Comparison of ENCODE assay signal across 13 cellular contexts in the genomic region with DNA sequence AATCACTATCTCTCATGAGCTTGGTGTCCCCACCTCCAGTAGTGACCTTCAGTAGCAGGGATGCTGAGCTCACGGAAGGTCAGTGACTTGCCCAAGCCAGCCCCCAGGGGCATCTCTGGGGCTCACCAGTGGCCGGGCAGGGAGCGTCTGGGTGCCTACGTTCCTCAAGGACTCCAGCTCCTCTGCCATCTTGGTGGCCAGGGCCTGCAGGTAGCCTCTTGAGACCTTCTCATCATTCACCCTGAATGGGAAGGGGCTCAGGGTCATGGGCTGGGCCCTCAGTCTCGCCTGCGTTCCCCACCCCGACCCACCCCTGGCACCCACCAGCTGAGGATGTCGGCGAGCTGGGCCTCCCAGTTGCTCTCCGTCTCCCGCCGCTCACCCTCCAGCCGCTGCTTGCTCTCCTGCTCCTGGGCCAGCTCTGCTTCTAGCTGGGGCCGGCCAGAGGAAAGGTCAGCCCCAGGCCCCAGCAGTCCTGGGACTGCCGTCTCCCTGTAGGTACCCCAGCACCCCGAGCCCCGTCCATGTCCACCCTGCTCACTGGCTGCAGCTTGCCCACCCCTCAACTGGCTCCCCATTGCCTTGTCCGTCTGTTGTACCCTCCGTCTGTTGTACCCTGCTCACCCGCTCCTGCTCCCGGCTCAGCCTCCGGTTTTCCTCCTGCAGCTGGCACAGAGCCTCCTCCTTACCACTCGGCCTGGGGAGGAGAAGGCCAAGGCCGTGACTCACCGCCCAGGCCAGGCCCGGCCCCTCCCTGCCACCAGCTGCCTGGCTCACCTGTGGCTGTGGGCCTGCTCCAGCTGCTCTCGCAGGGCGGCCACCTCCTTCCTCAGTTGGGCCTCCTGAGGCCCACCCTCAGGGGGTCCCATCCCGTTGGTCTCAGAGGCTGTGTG. TPM values are rescaled to one million over a fixed set of nuclear protein-coding genes. Genes with fewer than 3 reads are reported as not detected.
DNase-seq lines count a peak whose midpoint lies in the region; ATAC-seq and TF ChIP-seq lines count a peak whose summit lies in the region.
"Had no signal": no experiment of that assay in that cellular context is flagged by ENCODE, and none has a peak within 500 bp of the region (broad histone marks: within the 10 kb centered on the region; RNA-seq: fewer than 3 reads in every experiment).

No MANE protein-coding gene starts in this region.

- no peak for DNase-seq in HCT116 (ENCODE audit: low read depth, low spot score)
- DNase-seq in RWPE1 (ENCODE audit: low spot score), result peak; percentile 90
- peak; percentile 49 to 70 for DNase-seq in foreskin keratinocyte
- peak in 1 of 2 donors; percentile 62 for DNase-seq in suprapubic skin (ENCODE audit: low spot score in 2 of 2)
- no peak for DNase-seq in foreskin fibroblast
- DNase-seq in NCI-H1436 treated with DMSO at 0.1 percent for 48 hours (lab: John Stamatoyannopoulos, UW), result no peak
- DNase-seq: amniotic stem cell, DMS153, hippocampal formation, NCI-H446, WERI-Rb-1 had no signal

- TF ChIP-seq POLR2A in HCT116 (IDR thresholded peaks at IDR 0.05; ENCODE audit: borderline replicate concordance, extremely low read depth, insufficient read depth, insufficient read length) (no peak), suprapubic skin (IDR thresholded peaks at IDR 0.05) (no peak)

- H3K79me2 ChIP-seq in HCT116 (ENCODE audit: insufficient read depth, low read length), result no peaks in the 10 kb centered on the region

- TF ChIP-seq CTCF in HCT116 (IDR thresholded peaks at IDR 0.05 in 2 of 3, conservative IDR thresholded peaks at IDR 0.05 in 1 of 3; ENCODE audit: borderline replicate concordance in 1 of 3, insufficient read depth in 1 of 3, low read depth in 2 of 3, low read length in 2 of 3) (no peak), RWPE1 (conservative IDR thresholded peaks at IDR 0.05; ENCODE audit: low read depth) (no peak), foreskin keratinocyte (conservative IDR thresholded peaks at IDR 0.05) (no peak), suprapubic skin (IDR thresholded peaks at IDR 0.05) (no peak), foreskin fibroblast (IDR thresholded peaks at IDR 0.05; ENCODE audit: low read depth, low read length) (no peak)

- ATAC-seq in HCT116 (peak; percentile 97), foreskin keratinocyte (peak; percentile 87), HG02884 (IDR thresholded peaks at IDR 0.05; ENCODE audit: unreplicated experiment) (no peak)

- 65% methylated on average over 12 of the region's 29 CpGs for WGBS in suprapubic skin

- TF ChIP-seq RAD21 in HCT116 (IDR thresholded peaks at IDR 0.05; ENCODE audit: low read depth), result no peak

- no peaks in the 10 kb centered on the region for H3K9me2 ChIP-seq in HCT116 (ENCODE audit: insufficient read depth)

- H3K4me3 ChIP-seq in HCT116 (replicated peaks in 1 of 2; ENCODE audit: low read depth in 1 of 2, low read length in 2 of 2) (0 out of 4 replicates have a peak overlapping the region, but pooled peaks of 1 of the 2 experiments have one; percentile 13), suprapubic skin (no peak overlapping the region), foreskin fibroblast (ENCODE audit: low read depth in 1 of 2, low read length in 2 of 2) (no peak overlapping the region)
- H3K4me3 ChIP-seq: right atrium auricular region had no signal

- H3K9ac ChIP-seq in HCT116 (ENCODE audit: low read length), result peak overlapping the region; percentile 54; the same call in 1 of the 2 replicates

- CTCF ChIA-PET in HCT116 (lab: Charles Lee) (interaction anchor here (2.1 kb wide), 1 partner anchor 9 kb away, joined by 9 read pairs; the partner anchor contains the start of gene CDC42BPG), RWPE1 (lab: Yijun Ruan, JAX) (interaction anchor here (0.6 to 0.7 kb wide), 2 partner anchors 31 to 40 kb away, joined by 3 to 4 read pairs; no protein-coding TSS in a partner anchor)

- H3K4me2 ChIP-seq in HCT116 (ENCODE audit: low read length), result peak overlapping the region; percentile 79

- H3K27me3 ChIP-seq in HCT116 (ENCODE audit: insufficient read depth, low read length) (no peaks in the 10 kb centered on the region), foreskin keratinocyte (no peaks in the 10 kb centered on the region), suprapubic skin (no peaks in the 10 kb centered on the region)
- H3K27me3 ChIP-seq: right atrium auricular region had no signal

- no peak for TF ChIP-seq EP300 in suprapubic skin (IDR thresholded peaks at IDR 0.05)

- RAD21 ChIA-PET in HCT116 (lab: Charles Lee; ENCODE audit: low non-redundant PET in 1 of 2, low total read pairs in 2 of 2, uncharacterized antibody in 2 of 2, unreplicated experiment in 2 of 2), result no interaction called here

- H3K4me1 ChIP-seq in HCT116 (ENCODE audit: control insufficient read depth in 1 of 2, insufficient read depth in 2 of 2, low read length in 2 of 2) (peaks cover 12 to 16% of the 10 kb centered on the region in 2 experiments), foreskin keratinocyte (no peaks in the 10 kb centered on the region), suprapubic skin (peaks cover 25% of the 10 kb centered on the region)
- H3K4me1 ChIP-seq: right atrium auricular region had no signal

- no peak overlapping the region for H2AFZ ChIP-seq in HCT116 (ENCODE audit: low read depth, low read length, poor library complexity, severe bottlenecking)

- H3K27ac ChIP-seq in HCT116 (ENCODE audit: low read depth, low read length), result peak overlapping the region; percentile 61; the same call in 1 of the 2 replicates
- peak overlapping the region; percentile 99 for H3K27ac ChIP-seq in RWPE1
- no peak overlapping the region for H3K27ac ChIP-seq in foreskin keratinocyte
- peak overlapping the region; percentile 72 for H3K27ac ChIP-seq in suprapubic skin
- H3K27ac ChIP-seq: right atrium auricular region, WERI-Rb-1 had no signal

- H3K9me3 ChIP-seq in HCT116 (ENCODE audit: control insufficient read depth in 1 of 2, insufficient read depth in 1 of 2, low read depth in 1 of 2, low read length in 2 of 2) (no peaks in the 10 kb centered on the region), suprapubic skin (no peaks in the 10 kb centered on the region)
- H3K9me3 ChIP-seq: right atrium auricular region had no signal

- intact Hi-C loops in HCT116 (cut with micrococcal nuclease), result no loop called here

- peaks cover 11 to 19% of the 10 kb centered on the region in 2 experiments; a peak in 3 of 4 replicates for H3K36me3 ChIP-seq in HCT116 (ENCODE audit: control insufficient read depth in 1 of 2, insufficient read depth in 2 of 2, low read length in 2 of 2)
- H3K36me3 ChIP-seq in suprapubic skin, result peaks cover 73% of the 10 kb centered on the region
- H3K36me3 ChIP-seq: right atrium auricular region had no signal

- H4K20me1 ChIP-seq in HCT116 (ENCODE audit: insufficient read depth), result no peaks in the 10 kb centered on the region

- BruUV-seq in HCT116 (replicated peaks; lab: Mats Ljungman, UMichigan), result no TSS peak

- POLR2A ChIA-PET in HCT116 (lab: Charles Lee) (interaction anchor here (0.8 to 1.3 kb wide), 2 partner anchors 14 to 172 kb away, joined by 3 to 4 read pairs; no protein-coding TSS in a partner anchor), RWPE1 (lab: Yijun Ruan, JAX; ENCODE audit: low non-redundant PET) (no interaction called here)

TF ChIP-seq in HCT116, 20 proteins besides CTCF, POLR2A, EP300 and RAD21:
- TF ChIP-seq FOSL1 (IDR thresholded peaks at IDR 0.05; ENCODE audit: low read depth) (no peak), POLR2AphosphoS5 (IDR thresholded peaks at IDR 0.05; ENCODE audit: low read depth, low read length) (peak; percentile 43; the same call in 1 of the 2 replicates)

RNA-seq across cellular contexts. Expression of gene CDC42BPG, which starts 9.5 kb away (rescaled TPM):
- total RNA-seq in HCT116 (2021; ENCODE audit: unreplicated experiment) (30.1 TPM), foreskin keratinocyte (10.3 and 11.1 TPM in 2 replicates), suprapubic skin (10 to 100 TPM; 42.2 to 64.9 (median 61.1) TPM)
- 19.3 TPM in 2 replicates for polyA plus RNA-seq in HCT116 (2012)
- polyA plus RNA-seq in foreskin keratinocyte, result 4.7 and 5.3 TPM in 2 replicates

RNA-seq across cellular contexts. Expression of gene MEN1, which starts 24.6 kb away (rescaled TPM):
- total RNA-seq in HCT116 (2021; ENCODE audit: unreplicated experiment), result 62.1 TPM
- polyA plus RNA-seq in HCT116 (2012), result 46.8 and 54.0 TPM in 2 replicates
- 27.3 and 30.8 TPM in 2 replicates for total RNA-seq in foreskin keratinocyte
- polyA plus RNA-seq in foreskin keratinocyte, result 30.2 and 35.3 TPM in 2 replicates
- 10 to 100 TPM; 26.9 to 46.6 (median 36.1) TPM for total RNA-seq in suprapubic skin

RNA-seq across cellular contexts. Expression of gene MAP4K2, which starts 32.0 kb away (rescaled TPM):
- total RNA-seq in HCT116 (2021; ENCODE audit: unreplicated experiment) (44.2 TPM), foreskin keratinocyte (26.3 and 27.8 TPM in 2 replicates), suprapubic skin (10 to 100 TPM; 13.6 to 20.4 (median 15.3) TPM)
- polyA plus RNA-seq in HCT116 (2012), result 37.5 and 38.1 TPM in 2 replicates
- polyA plus RNA-seq in foreskin keratinocyte, result 25.7 and 26.9 TPM in 2 replicates

RNA-seq across cellular contexts. Expression of gene EHD1, which starts 43.5 kb away (rescaled TPM):
- total RNA-seq in HCT116 (2021; ENCODE audit: unreplicated experiment) (48.1 TPM), foreskin keratinocyte (94.9 and 114 TPM in 2 replicates), suprapubic skin (10 to 100 TPM; 47.8 to 85.4 (median 76.8) TPM)
- 43.5 and 70.0 TPM in 2 replicates for polyA plus RNA-seq in HCT116 (2012)
- polyA plus RNA-seq in foreskin keratinocyte, result 90.4 and 115 TPM in 2 replicates

RNA-seq across cellular contexts. Expression of gene SF1, which starts 56.6 kb away (rescaled TPM):
- total RNA-seq in HCT116 (2021; ENCODE audit: unreplicated experiment) (403 TPM), foreskin keratinocyte (114 and 115 TPM in 2 replicates), suprapubic skin (100 to 1,000 TPM; 270 to 559 (median 373) TPM)
- 177 and 219 TPM in 2 replicates for polyA plus RNA-seq in HCT116 (2012)
- polyA plus RNA-seq in foreskin keratinocyte, result 105 and 113 TPM in 2 replicates

Comparison
In these comparisons a context has a peak if more than half of its experiments do, and no peak if none do; other contexts are left out.
1. DNase-seq: peak in RWPE1 (single experiment) and foreskin keratinocyte (2 of 2); none in HCT116 (single experiment), foreskin fibroblast (0 of 2) and NCI-H1436 treated with DMSO at 0.1 percent for 48 hours (single experiment).